Comparison of ENCODE assay signal across 3 cellular contexts in the genomic region with DNA sequence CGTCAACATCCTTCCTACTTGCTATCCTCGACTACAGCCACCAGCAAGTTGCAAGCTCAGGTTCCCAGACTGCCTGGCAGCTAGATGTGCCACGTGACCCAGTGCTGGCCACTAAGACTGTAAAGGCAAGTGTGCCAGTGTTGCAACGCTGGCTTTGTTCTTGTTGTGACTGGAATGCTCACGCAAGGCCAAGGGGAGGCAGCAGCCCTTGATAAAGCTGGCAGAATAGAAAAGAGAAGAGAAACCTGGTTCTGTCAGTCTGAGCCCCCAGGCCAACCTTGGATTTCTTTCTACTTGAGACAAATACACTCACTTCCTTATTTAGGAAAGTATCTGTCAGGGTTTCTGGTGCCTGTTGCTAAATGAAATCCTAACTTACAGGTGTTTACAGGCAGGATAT.
TF ChIP-seq lines count a peak whose summit lies in the region.

No MANE protein-coding gene starts in this region.

TF ChIP-seq in Ishikawa, 13 proteins besides CTCF, POLR2A, EP300 and RAD21 (continued from another document):
- TF ChIP-seq, protein P1, sequence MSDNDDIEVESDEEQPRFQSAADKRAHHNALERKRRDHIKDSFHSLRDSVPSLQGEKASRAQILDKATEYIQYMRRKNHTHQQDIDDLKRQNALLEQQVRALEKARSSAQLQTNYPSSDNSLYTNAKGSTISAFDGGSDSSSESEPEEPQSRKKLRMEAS (IDR thresholded peaks at IDR 0.05): 0 out of 2 replicates have a peak, but pooled peaks have one; percentile 29
- no peak for TF ChIP-seq FOXM1 (IDR thresholded peaks at IDR 0.05; ENCODE audit: borderline replicate concordance, low read depth)
- TF ChIP-seq, protein P2, sequence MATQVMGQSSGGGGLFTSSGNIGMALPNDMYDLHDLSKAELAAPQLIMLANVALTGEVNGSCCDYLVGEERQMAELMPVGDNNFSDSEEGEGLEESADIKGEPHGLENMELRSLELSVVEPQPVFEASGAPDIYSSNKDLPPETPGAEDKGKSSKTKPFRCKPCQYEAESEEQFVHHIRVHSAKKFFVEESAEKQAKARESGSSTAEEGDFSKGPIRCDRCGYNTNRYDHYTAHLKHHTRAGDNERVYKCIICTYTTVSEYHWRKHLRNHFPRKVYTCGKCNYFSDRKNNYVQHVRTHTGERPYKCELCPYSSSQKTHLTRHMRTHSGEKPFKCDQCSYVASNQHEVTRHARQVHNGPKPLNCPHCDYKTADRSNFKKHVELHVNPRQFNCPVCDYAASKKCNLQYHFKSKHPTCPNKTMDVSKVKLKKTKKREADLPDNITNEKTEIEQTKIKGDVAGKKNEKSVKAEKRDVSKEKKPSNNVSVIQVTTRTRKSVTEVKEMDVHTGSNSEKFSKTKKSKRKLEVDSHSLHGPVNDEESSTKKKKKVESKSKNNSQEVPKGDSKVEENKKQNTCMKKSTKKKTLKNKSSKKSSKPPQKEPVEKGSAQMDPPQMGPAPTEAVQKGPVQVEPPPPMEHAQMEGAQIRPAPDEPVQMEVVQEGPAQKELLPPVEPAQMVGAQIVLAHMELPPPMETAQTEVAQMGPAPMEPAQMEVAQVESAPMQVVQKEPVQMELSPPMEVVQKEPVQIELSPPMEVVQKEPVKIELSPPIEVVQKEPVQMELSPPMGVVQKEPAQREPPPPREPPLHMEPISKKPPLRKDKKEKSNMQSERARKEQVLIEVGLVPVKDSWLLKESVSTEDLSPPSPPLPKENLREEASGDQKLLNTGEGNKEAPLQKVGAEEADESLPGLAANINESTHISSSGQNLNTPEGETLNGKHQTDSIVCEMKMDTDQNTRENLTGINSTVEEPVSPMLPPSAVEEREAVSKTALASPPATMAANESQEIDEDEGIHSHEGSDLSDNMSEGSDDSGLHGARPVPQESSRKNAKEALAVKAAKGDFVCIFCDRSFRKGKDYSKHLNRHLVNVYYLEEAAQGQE (IDR thresholded peaks at IDR 0.05; ENCODE audit: low read depth): no peak
- no peak for TF ChIP-seq CREB1 (IDR thresholded peaks at IDR 0.05; ENCODE audit: low read depth)

TF ChIP-seq in GM12878, 131 proteins besides CTCF, POLR2A, EP300 and RAD21 (continued from another document):
- TF ChIP-seq TAF1 (IDR thresholded peaks at IDR 0.05; ENCODE audit: borderline replicate concordance, low read depth, low read length): no peak
- TF ChIP-seq BHLHE40 (IDR thresholded peaks at IDR 0.05; ENCODE audit: borderline replicate concordance in 1 of 2, low read depth in 2 of 2, low read length in 1 of 2): peak in 1 of 2 experiments; percentile 25; a peak in 1 of 4 replicates
- no peak for TF ChIP-seq BMI1 (IDR thresholded peaks at IDR 0.05; ENCODE audit: borderline replicate concordance)
- TF ChIP-seq, protein P3, sequence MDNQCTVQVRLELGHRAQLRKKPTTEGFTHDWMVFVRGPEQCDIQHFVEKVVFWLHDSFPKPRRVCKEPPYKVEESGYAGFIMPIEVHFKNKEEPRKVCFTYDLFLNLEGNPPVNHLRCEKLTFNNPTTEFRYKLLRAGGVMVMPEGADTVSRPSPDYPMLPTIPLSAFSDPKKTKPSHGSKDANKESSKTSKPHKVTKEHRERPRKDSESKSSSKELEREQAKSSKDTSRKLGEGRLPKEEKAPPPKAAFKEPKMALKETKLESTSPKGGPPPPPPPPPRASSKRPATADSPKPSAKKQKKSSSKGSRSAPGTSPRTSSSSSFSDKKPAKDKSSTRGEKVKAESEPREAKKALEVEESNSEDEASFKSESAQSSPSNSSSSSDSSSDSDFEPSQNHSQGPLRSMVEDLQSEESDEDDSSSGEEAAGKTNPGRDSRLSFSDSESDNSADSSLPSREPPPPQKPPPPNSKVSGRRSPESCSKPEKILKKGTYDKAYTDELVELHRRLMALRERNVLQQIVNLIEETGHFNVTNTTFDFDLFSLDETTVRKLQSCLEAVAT (IDR thresholded peaks at IDR 0.05): no peak
- TF ChIP-seq ZSCAN29 (IDR thresholded peaks at IDR 0.05): no peak
- no peak for TF ChIP-seq ETV6 (conservative IDR thresholded peaks at IDR 0.05 in 1 of 2, IDR thresholded peaks at IDR 0.05 in 1 of 2; ENCODE audit: borderline replicate concordance in 1 of 2, low read depth in 1 of 2)
- peak; percentile 43 for TF ChIP-seq USF1 (IDR thresholded peaks at IDR 0.05; ENCODE audit: borderline replicate concordance, extremely low read length, insufficient read depth, low read depth, low read length)
- TF ChIP-seq POLR2AphosphoS2 (IDR thresholded peaks at IDR 0.05; ENCODE audit: low read depth, low read length): no peak
- no peak for TF ChIP-seq CBX3 (IDR thresholded peaks at IDR 0.05; ENCODE audit: borderline replicate concordance, low read depth)
- TF ChIP-seq TARDBP (IDR thresholded peaks at IDR 0.05; ENCODE audit: borderline replicate concordance): no peak
- no peak for TF ChIP-seq HDGF (IDR thresholded peaks at IDR 0.05)
- no peak for TF ChIP-seq YBX1 (IDR thresholded peaks at IDR 0.05)
- no peak for TF ChIP-seq IKZF2 (IDR thresholded peaks at IDR 0.05)

TF ChIP-seq in WTC11, 78 proteins besides CTCF, POLR2A, EP300 and RAD21 (continued from another document):
- TF ChIP-seq, protein P4, sequence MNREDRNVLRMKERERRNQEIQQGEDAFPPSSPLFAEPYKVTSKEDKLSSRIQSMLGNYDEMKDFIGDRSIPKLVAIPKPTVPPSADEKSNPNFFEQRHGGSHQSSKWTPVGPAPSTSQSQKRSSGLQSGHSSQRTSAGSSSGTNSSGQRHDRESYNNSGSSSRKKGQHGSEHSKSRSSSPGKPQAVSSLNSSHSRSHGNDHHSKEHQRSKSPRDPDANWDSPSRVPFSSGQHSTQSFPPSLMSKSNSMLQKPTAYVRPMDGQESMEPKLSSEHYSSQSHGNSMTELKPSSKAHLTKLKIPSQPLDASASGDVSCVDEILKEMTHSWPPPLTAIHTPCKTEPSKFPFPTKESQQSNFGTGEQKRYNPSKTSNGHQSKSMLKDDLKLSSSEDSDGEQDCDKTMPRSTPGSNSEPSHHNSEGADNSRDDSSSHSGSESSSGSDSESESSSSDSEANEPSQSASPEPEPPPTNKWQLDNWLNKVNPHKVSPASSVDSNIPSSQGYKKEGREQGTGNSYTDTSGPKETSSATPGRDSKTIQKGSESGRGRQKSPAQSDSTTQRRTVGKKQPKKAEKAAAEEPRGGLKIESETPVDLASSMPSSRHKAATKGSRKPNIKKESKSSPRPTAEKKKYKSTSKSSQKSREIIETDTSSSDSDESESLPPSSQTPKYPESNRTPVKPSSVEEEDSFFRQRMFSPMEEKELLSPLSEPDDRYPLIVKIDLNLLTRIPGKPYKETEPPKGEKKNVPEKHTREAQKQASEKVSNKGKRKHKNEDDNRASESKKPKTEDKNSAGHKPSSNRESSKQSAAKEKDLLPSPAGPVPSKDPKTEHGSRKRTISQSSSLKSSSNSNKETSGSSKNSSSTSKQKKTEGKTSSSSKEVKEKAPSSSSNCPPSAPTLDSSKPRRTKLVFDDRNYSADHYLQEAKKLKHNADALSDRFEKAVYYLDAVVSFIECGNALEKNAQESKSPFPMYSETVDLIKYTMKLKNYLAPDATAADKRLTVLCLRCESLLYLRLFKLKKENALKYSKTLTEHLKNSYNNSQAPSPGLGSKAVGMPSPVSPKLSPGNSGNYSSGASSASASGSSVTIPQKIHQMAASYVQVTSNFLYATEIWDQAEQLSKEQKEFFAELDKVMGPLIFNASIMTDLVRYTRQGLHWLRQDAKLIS (CRISPR knock-in tag; IDR thresholded peaks at IDR 0.05; ENCODE audit: borderline replicate concordance): no peak
- TF ChIP-seq ZNF138 (CRISPR knock-in tag; conservative IDR thresholded peaks at IDR 0.05): no peak
- TF ChIP-seq FOXK1 (CRISPR knock-in tag; IDR thresholded peaks at IDR 0.05): no peak
- TF ChIP-seq ZNF281 (CRISPR knock-in tag; IDR thresholded peaks at IDR 0.05): no peak
- no peak for TF ChIP-seq PRDM15 (CRISPR knock-in tag; IDR thresholded peaks at IDR 0.05)
TF ChIP-seq in WTC11: peak in this region for 0.
